ENCODE assay signal across 1 cellular context in the genomic region with DNA sequence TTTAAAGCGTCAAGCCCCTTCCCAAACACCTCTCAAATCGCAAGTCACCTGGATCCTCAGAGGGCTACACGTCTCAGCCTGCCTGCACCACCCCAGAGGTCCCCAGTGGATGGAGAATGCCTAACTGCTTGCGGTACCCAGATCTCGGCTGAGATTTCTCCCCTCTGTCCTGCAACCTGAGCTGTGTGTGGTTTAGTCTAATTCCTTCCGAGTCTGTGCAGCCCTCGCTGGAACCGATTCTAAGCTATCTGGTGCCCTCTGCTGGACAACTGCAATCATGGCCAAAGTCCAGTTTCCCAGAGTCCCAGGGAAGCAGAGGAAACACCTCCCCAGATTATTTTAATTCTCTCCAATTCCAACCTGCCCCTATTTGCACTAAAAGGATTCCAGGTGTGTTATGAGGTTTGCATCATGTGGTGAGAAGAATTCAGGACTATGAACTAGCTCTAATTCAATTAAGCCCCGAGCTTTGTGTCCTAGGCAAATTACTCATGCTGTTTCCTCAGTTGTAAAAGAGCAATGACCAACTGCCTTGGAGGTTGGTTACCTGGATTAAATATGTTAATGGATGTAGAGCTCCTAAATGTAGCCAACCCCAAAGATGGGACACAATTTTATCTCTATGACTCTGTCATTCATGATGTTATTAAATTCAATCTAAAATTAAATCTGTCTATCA.
A peak's percentile ranks its signal among the peaks of the same experiment; 100 is the strongest.
TF ChIP-seq lines count a peak whose summit lies in the region.

No MANE protein-coding gene starts in this region.

TF ChIP-seq in IMR-90, 13 proteins besides CTCF, POLR2A, EP300 and RAD21:
- TF ChIP-seq, protein P1, sequence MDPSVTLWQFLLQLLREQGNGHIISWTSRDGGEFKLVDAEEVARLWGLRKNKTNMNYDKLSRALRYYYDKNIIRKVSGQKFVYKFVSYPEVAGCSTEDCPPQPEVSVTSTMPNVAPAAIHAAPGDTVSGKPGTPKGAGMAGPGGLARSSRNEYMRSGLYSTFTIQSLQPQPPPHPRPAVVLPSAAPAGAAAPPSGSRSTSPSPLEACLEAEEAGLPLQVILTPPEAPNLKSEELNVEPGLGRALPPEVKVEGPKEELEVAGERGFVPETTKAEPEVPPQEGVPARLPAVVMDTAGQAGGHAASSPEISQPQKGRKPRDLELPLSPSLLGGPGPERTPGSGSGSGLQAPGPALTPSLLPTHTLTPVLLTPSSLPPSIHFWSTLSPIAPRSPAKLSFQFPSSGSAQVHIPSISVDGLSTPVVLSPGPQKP (IDR thresholded peaks at IDR 0.05; ENCODE audit: borderline replicate concordance, low read depth, low read length): no peak
- peak; percentile 98 for TF ChIP-seq SMC3 (IDR thresholded peaks at IDR 0.05; ENCODE audit: low read depth, low read length)
